In the genomic region with DNA sequence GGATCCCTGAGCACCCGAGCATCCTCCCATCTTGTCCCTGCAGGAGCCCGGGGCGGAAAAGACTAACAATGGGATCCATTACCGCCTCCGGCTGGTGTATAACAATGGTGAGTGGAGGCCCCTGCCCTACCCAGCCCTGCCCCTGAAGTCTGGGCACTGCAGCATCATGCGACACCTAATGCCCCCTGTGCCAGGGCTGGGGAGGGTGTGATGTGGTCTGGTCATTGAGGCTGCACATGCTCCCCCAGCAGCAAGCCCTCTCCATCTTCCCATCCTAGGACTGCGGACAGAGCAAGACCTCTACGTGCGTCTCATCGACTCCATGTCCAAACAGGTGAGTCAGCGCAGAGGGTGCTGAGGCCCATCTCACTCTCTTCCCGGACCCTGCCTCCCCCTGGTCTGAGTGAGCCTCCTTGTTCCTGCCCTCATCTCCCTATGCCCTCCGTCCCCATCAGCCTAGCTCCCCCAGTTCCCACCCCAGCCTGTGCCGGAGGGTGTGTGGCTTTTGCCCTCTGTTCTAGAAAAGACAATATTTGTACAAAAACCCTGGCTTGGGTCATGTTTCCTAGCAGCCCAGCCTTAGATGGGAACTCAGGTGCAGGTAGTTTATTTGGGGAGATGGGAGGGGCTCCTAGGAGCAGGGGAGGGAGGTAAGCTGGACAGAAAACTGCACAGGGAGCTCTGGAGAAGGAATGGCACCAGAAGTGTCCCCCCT, we compare ENCODE assay signal across 16 cellular contexts. TPM values are rescaled to one million over a fixed set of nuclear protein-coding genes. Genes with fewer than 3 reads are reported as not detected.
DNase-seq lines count a peak whose midpoint lies in the region; ATAC-seq and TF ChIP-seq lines count a peak whose summit lies in the region.
"Had no signal": no experiment of that assay in that cellular context is flagged by ENCODE, and none has a peak within 500 bp of the region (broad histone marks: within the 10 kb centered on the region; RNA-seq: fewer than 3 reads in every experiment).

No MANE protein-coding gene starts in this region.

- H3K27me3 ChIP-seq in IMR-90 (ENCODE audit: control insufficient read depth, insufficient read depth, low read length) (peaks cover 36% of the 10 kb centered on the region), iPS-15b (ENCODE audit: control insufficient read depth, insufficient read depth, low read length) (peaks cover 62% of the 10 kb centered on the region), spleen (replicated peaks in 1 of 7) (peaks cover 0 to 36% (median 0%) of the 10 kb centered on the region in 7 donors)

- intact Hi-C loops in activated CD4-positive, alpha-beta T cell treated with anti-CD3 and anti-CD28 coated beads, Interleukin-2, amount 10 ng/mL, durations not matched to agents 24 days and 14 days (cut with micrococcal nuclease), result no loop called here
- intact Hi-C loops in IMR-90 (cut with micrococcal nuclease) (no loop called here), spleen (cut with DNase I; ENCODE audit: low total_unique reads) (no loop called here), Calu3 (cut with micrococcal nuclease; ENCODE audit: unreplicated experiment) (no loop called here)

- H2BK5ac ChIP-seq in IMR-90 (ENCODE audit: low read depth, low read length, poor library complexity, severe bottlenecking), result no peak overlapping the region

- H3K36me3 ChIP-seq in IMR-90 (ENCODE audit: control insufficient read depth, insufficient read depth, low read length), result no peaks in the 10 kb centered on the region
- no peaks in the 10 kb centered on the region for H3K36me3 ChIP-seq in iPS-15b (ENCODE audit: control insufficient read depth, insufficient read depth, low read length)
- H3K36me3 ChIP-seq in spleen, result no peaks in the 10 kb centered on the region

- in situ Hi-C loops in IMR-90 (cut with MboI; ENCODE audit: low sequenced_read_pairs), result no loop called here

- peaks cover 14% of the 10 kb centered on the region for H3K4me1 Mint-ChIP-seq in activated CD4-positive, alpha-beta T cell treated with anti-CD3 and anti-CD28 coated beads, Interleukin-2, amount 10 ng/mL, durations not matched to agents 24 days and 14 days
- peaks cover 14% of the 10 kb centered on the region for H3K4me1 Mint-ChIP-seq in activated CD4-positive, alpha-beta memory T cell treated with anti-CD3 and anti-CD28 coated beads, Interleukin-2, amount 10 ng/mL, durations not matched to agents 7 days and 5 days
- H3K4me1 Mint-ChIP-seq in Calu3 (ENCODE audit: low read depth, unreplicated experiment), result no peaks in the 10 kb centered on the region

- no peak overlapping the region for H4K8ac ChIP-seq in IMR-90 (ENCODE audit: low read depth in 2 of 2, low read length in 2 of 2)

- no peak overlapping the region for H3K18ac ChIP-seq in IMR-90 (ENCODE audit: low read depth, low read length)

- peak overlapping the region; percentile 24 for H3K27ac Mint-ChIP-seq in activated CD4-positive, alpha-beta T cell treated with anti-CD3 and anti-CD28 coated beads, Interleukin-2, amount 10 ng/mL, durations not matched to agents 24 days and 14 days
- H3K27ac Mint-ChIP-seq in activated CD4-positive, alpha-beta memory T cell treated with anti-CD3 and anti-CD28 coated beads, Interleukin-2, amount 10 ng/mL, durations not matched to agents 7 days and 5 days, result no peak overlapping the region
- no peak overlapping the region for H3K27ac Mint-ChIP-seq in Calu3 (ENCODE audit: unreplicated experiment)

- TF ChIP-seq CTCF in IMR-90 (conservative IDR thresholded peaks at IDR 0.05; ENCODE audit: low read depth, low read length) (no peak), spleen (IDR thresholded peaks at IDR 0.05 in 8 of 11, conservative IDR thresholded peaks at IDR 0.05 in 3 of 11) (no peak), Calu3 (IDR thresholded peaks at IDR 0.05; ENCODE audit: unreplicated experiment) (no peak)

- no peak overlapping the region for H3K14ac ChIP-seq in IMR-90 (replicated peaks; ENCODE audit: low read depth, low read length)

- POLR2A ChIA-PET in IMR-90 (lab: Charles Lee; ENCODE audit: unreplicated experiment), result no interaction called here
- POLR2A ChIA-PET in activated CD4-positive, alpha-beta memory T cell treated with anti-CD3 and anti-CD28 coated beads, Interleukin-2, amount 10 ng/mL, durations not matched to agents 7 days and 5 days (lab: Charles Lee), result no interaction called here

- no peaks in the 10 kb centered on the region for H3K9me3 Mint-ChIP-seq in activated CD4-positive, alpha-beta T cell treated with anti-CD3 and anti-CD28 coated beads, Interleukin-2, amount 10 ng/mL, durations not matched to agents 24 days and 14 days
- H3K9me3 Mint-ChIP-seq in activated CD4-positive, alpha-beta memory T cell treated with anti-CD3 and anti-CD28 coated beads, Interleukin-2, amount 10 ng/mL, durations not matched to agents 7 days and 5 days, result no peaks in the 10 kb centered on the region
- H3K9me3 Mint-ChIP-seq in Calu3 (ENCODE audit: low read depth, unreplicated experiment), result no peaks in the 10 kb centered on the region

- no peak overlapping the region for H3K9ac ChIP-seq in IMR-90 (ENCODE audit: low read depth, low read length)
- no peak overlapping the region for H3K9ac ChIP-seq in iPS-15b (ENCODE audit: low read depth, low read length)

- H2AFZ ChIP-seq in IMR-90 (replicated peaks; ENCODE audit: low read length, poor library complexity), result peak overlapping the region; percentile 41

- H3K4me1 ChIP-seq in IMR-90 (ENCODE audit: control insufficient read depth, insufficient read depth, low read length) (no peaks in the 10 kb centered on the region), iPS-15b (ENCODE audit: control insufficient read depth, insufficient read depth, low read length) (peaks cover 29% of the 10 kb centered on the region), spleen (no peaks in the 10 kb centered on the region)

- H3K27ac ChIP-seq in IMR-90 (ENCODE audit: insufficient read depth, low read length) (no peak overlapping the region), spleen (no peak overlapping the region)
- H3K27ac ChIP-seq: C4-2B had no signal

- H3K9me1 ChIP-seq in IMR-90 (ENCODE audit: insufficient read depth, low read length), result no peaks in the 10 kb centered on the region

- dilution Hi-C loops in IMR-90 (cut with HindIII; ENCODE audit: low sequenced_read_pairs, unreplicated experiment), result no loop called here

- no peak overlapping the region for H3K4me3 Mint-ChIP-seq in activated CD4-positive, alpha-beta T cell treated with anti-CD3 and anti-CD28 coated beads, Interleukin-2, amount 10 ng/mL, durations not matched to agents 24 days and 14 days
- H3K4me3 Mint-ChIP-seq in activated CD4-positive, alpha-beta memory T cell treated with anti-CD3 and anti-CD28 coated beads, Interleukin-2, amount 10 ng/mL, durations not matched to agents 7 days and 5 days, result no peak overlapping the region
- no peak overlapping the region for H3K4me3 Mint-ChIP-seq in Calu3 (ENCODE audit: low read depth, unreplicated experiment)

- H4K20me1 ChIP-seq in IMR-90 (ENCODE audit: insufficient read depth, low read length), result no peaks in the 10 kb centered on the region

- no peak for TF ChIP-seq POLR2A in IMR-90 (IDR thresholded peaks at IDR 0.05; ENCODE audit: low read depth, low read length)
- no peak for TF ChIP-seq POLR2A in spleen (IDR thresholded peaks at IDR 0.05)

- no peaks in the 10 kb centered on the region for H3K79me1 ChIP-seq in IMR-90 (ENCODE audit: low read depth in 1 of 2, low read length in 2 of 2)

- H2AK9ac ChIP-seq in IMR-90 (replicated peaks; ENCODE audit: low read depth, low read length, poor library complexity), result no peak overlapping the region

- no peaks in the 10 kb centered on the region for H3K27me3 Mint-ChIP-seq in activated CD4-positive, alpha-beta T cell treated with anti-CD3 and anti-CD28 coated beads, Interleukin-2, amount 10 ng/mL, durations not matched to agents 24 days and 14 days
- H3K27me3 Mint-ChIP-seq in activated CD4-positive, alpha-beta memory T cell treated with anti-CD3 and anti-CD28 coated beads, Interleukin-2, amount 10 ng/mL, durations not matched to agents 7 days and 5 days, result no peaks in the 10 kb centered on the region
- peaks cover 39% of the 10 kb centered on the region for H3K27me3 Mint-ChIP-seq in Calu3 (ENCODE audit: unreplicated experiment)

- BruUV-seq in IMR-90 (replicated peaks; lab: Mats Ljungman, UMichigan) (no TSS peak), Calu3 (replicated peaks; lab: Mats Ljungman, UMichigan) (no TSS peak)

- no peak overlapping the region for H4K91ac ChIP-seq in IMR-90 (ENCODE audit: insufficient read depth, low read depth, low read length)

- 88% methylated on average over 5 of the region's 14 CpGs; no CpG with 5 or more reads in 1 of the 2 experiments for WGBS in IMR-90 (ENCODE audit: extremely low coverage in 2 of 2, insufficient read length in 1 of 2), 2 experiments
- 90 to 97% (median 94%) methylated on average over 14 of the region's 14 CpGs for WGBS in spleen, 5 donors

- DNase-seq in activated CD4-positive, alpha-beta T cell treated with anti-CD3 and anti-CD28 coated beads, Interleukin-2, amount 10 ng/mL, durations not matched to agents 24 days and 14 days, result peak; percentile 50
- DNase-seq in activated CD4-positive, alpha-beta T cell treated with anti-CD3 and anti-CD28 coated beads, Interleukin-2, amount 50 U/mL, for 4 hours, result no peak
- DNase-seq in IMR-90 (no peak), spleen (peak; percentile 37), Calu3 (no peak)
- no peak for DNase-seq in activated CD4-positive, alpha-beta memory T cell treated with anti-CD3 and anti-CD28 coated beads, Interleukin-2, amount 10 ng/mL, durations not matched to agents 7 days and 5 days
- no peak for DNase-seq in activated naive CD4-positive, alpha-beta T cell treated with Interleukin-2 at 50 U/mL for 16 hours
- DNase-seq: COR-L47, KBM-7, NCI-H1048, NCI-H146, NCI-H345, NCI-H526 treated with DMSO at 0.1 percent for 48 hours, PC-3 had no signal

- TF ChIP-seq RAD21 in IMR-90 (IDR thresholded peaks at IDR 0.05; ENCODE audit: low read length), result no peak

- no peak overlapping the region for H2AK5ac ChIP-seq in IMR-90 (ENCODE audit: low read depth, low read length)

- H3K56ac ChIP-seq in IMR-90 (ENCODE audit: extremely low read depth, insufficient read depth, low read length), result no peak overlapping the region

- H2BK15ac ChIP-seq in IMR-90 (ENCODE audit: low read depth, low read length), result no peak overlapping the region

- H2BK120ac ChIP-seq in IMR-90 (ENCODE audit: low read depth, low read length), result no peak overlapping the region

- no peak overlapping the region for H3K4ac ChIP-seq in IMR-90 (ENCODE audit: low read depth, low read length)

- ATAC-seq in IMR-90 (ENCODE audit: low read depth), result no peak
- ATAC-seq: PC-3 had no signal

- no peak overlapping the region for H3K23ac ChIP-seq in IMR-90 (ENCODE audit: low read depth, low read length)

- H3K4me3 ChIP-seq in IMR-90 (ENCODE audit: insufficient read depth, low read depth, low read length) (no peak overlapping the region), iPS-15b (ENCODE audit: low read depth, low read length) (peak overlapping the region; percentile 18), spleen (no peak overlapping the region)

- no peaks in the 10 kb centered on the region for H3K36me3 Mint-ChIP-seq in activated CD4-positive, alpha-beta T cell treated with anti-CD3 and anti-CD28 coated beads, Interleukin-2, amount 10 ng/mL, durations not matched to agents 24 days and 14 days (ENCODE audit: low read depth)
- no peaks in the 10 kb centered on the region for H3K36me3 Mint-ChIP-seq in activated CD4-positive, alpha-beta memory T cell treated with anti-CD3 and anti-CD28 coated beads, Interleukin-2, amount 10 ng/mL, durations not matched to agents 7 days and 5 days (ENCODE audit: low read depth)
- no peaks in the 10 kb centered on the region for H3K36me3 Mint-ChIP-seq in Calu3 (ENCODE audit: insufficient read depth, unreplicated experiment)

- CTCF ChIA-PET in IMR-90 (lab: Yijun Ruan, JAX) (no interaction called here), Calu3 (lab: Charles Lee) (no interaction called here)
- CTCF ChIA-PET in activated CD4-positive, alpha-beta memory T cell treated with anti-CD3 and anti-CD28 coated beads, Interleukin-2, amount 10 ng/mL, durations not matched to agents 7 days and 5 days (lab: Charles Lee), result interaction anchor here (1.0 kb wide), 1 partner anchor 19 kb away, joined by 4 read pairs; no protein-coding TSS in a partner anchor

- no peak overlapping the region for H4K5ac ChIP-seq in IMR-90 (ENCODE audit: low read depth, low read length)

- H3K9me3 ChIP-seq in IMR-90 (ENCODE audit: control insufficient read depth, insufficient read depth, low read length) (no peaks in the 10 kb centered on the region), iPS-15b (ENCODE audit: control insufficient read depth, insufficient read depth, low read length) (no peaks in the 10 kb centered on the region), spleen (no peaks in the 10 kb centered on the region)

- H2BK20ac ChIP-seq in IMR-90 (ENCODE audit: low read depth, low read length), result no peak overlapping the region

- H3K4me2 ChIP-seq in IMR-90 (ENCODE audit: low read depth, low read length), result no peak overlapping the region

RNA-seq across cellular contexts. Expression of a gene that starts 13.5 kb away (rescaled TPM):
- total RNA-seq in activated CD4-positive, alpha-beta T cell treated with anti-CD3 and anti-CD28 coated beads, Interleukin-2, amount 10 ng/mL, durations not matched to agents 24 days and 14 days, result 7.3 and 7.6 TPM in 2 replicates
- total RNA-seq in IMR-90 (2012; rRNA removed) (under 0.01 and 0.18 TPM in 2 replicates), spleen (10 to 100 TPM in 2 of 7 donors, 1 to 10 TPM in 5; 3.9 to 19.2 (median 6.9) TPM), Calu3 (2022) (4.3 and 6.6 TPM in 2 replicates)
- polyA plus RNA-seq in IMR-90 (2012; rRNA removed) (1.0 and 1.1 TPM in 2 replicates), spleen (1 to 10 TPM; 2.5 to 4.8 (median 4.8) TPM)
- polyA plus RNA-seq in IMR-90 (2012; cell fraction: cytosol; rRNA removed), result 0.50 and 1.1 TPM in 2 replicates
- 5.7 and 8.7 TPM in 2 replicates for polyA plus RNA-seq in IMR-90 (2012; cell fraction: nucleus; rRNA removed; ENCODE audit: low replicate concordance)
- 1 to 10 TPM; 2.7 to 2.9 TPM for total RNA-seq in activated CD4-positive, alpha-beta memory T cell treated with anti-CD3 and anti-CD28 coated beads, Interleukin-2, amount 10 ng/mL, durations not matched to agents 7 days and 5 days

RNA-seq across cellular contexts. Expression of a gene that starts 42.1 kb away (rescaled TPM):
- total RNA-seq in activated CD4-positive, alpha-beta T cell treated with anti-CD3 and anti-CD28 coated beads, Interleukin-2, amount 10 ng/mL, durations not matched to agents 24 days and 14 days, result 121 and 127 TPM in 2 replicates
- total RNA-seq in IMR-90 (2012; rRNA removed), result 160 and 165 TPM in 2 replicates
- polyA plus RNA-seq in IMR-90 (2012; rRNA removed), result 146 and 151 TPM in 2 replicates
- polyA plus RNA-seq in IMR-90 (2012; cell fraction: cytosol; rRNA removed), result 97.1 and 105 TPM in 2 replicates
- 365 and 494 TPM in 2 replicates for polyA plus RNA-seq in IMR-90 (2012; cell fraction: nucleus; rRNA removed; ENCODE audit: low replicate concordance)
- 100 to 1,000 TPM in 3 of 7 donors, 10 to 100 TPM in 4; 72.7 to 105 (median 85.0) TPM for total RNA-seq in spleen
- 10 to 100 TPM; 59.4 to 87.8 (median 78.1) TPM for polyA plus RNA-seq in spleen
- 10 to 100 TPM; 78.8 to 82.2 TPM for total RNA-seq in activated CD4-positive, alpha-beta memory T cell treated with anti-CD3 and anti-CD28 coated beads, Interleukin-2, amount 10 ng/mL, durations not matched to agents 7 days and 5 days
- total RNA-seq in Calu3 (2022), result 73.6 and 74.8 TPM in 2 replicates

RNA-seq across cellular contexts. Expression of a gene that starts 53.7 kb away (rescaled TPM):
- total RNA-seq in activated CD4-positive, alpha-beta T cell treated with anti-CD3 and anti-CD28 coated beads, Interleukin-2, amount 10 ng/mL, durations not matched to agents 24 days and 14 days, result 884 and 899 TPM in 2 replicates
- total RNA-seq in IMR-90 (2012; rRNA removed), result 170 and 231 TPM in 2 replicates
- polyA plus RNA-seq in IMR-90 (2012; rRNA removed), result 164 and 189 TPM in 2 replicates
- 49.1 and 88.8 TPM in 2 replicates for polyA plus RNA-seq in IMR-90 (2012; cell fraction: cytosol; rRNA removed)
- 348 and 483 TPM in 2 replicates for polyA plus RNA-seq in IMR-90 (2012; cell fraction: nucleus; rRNA removed; ENCODE audit: low replicate concordance)
- total RNA-seq in spleen, result 100 to 1,000 TPM in 6 of 7 donors, 10 to 100 TPM in 1; 82.1 to 183 (median 127) TPM
- 100 to 1,000 TPM; 151 to 208 (median 182) TPM for polyA plus RNA-seq in spleen
- 100 to 1,000 TPM; 285 to 302 TPM for total RNA-seq in activated CD4-positive, alpha-beta memory T cell treated with anti-CD3 and anti-CD28 coated beads, Interleukin-2, amount 10 ng/mL, durations not matched to agents 7 days and 5 days
- total RNA-seq in Calu3 (2022), result 303 and 310 TPM in 2 replicates

Comparison
In these comparisons a context has a peak if more than half of its experiments do, and no peak if none do; other contexts are left out.
1. DNase-seq: peak in activated CD4-positive, alpha-beta T cell treated with anti-CD3 and anti-CD28 coated beads, Interleukin-2, amount 10 ng/mL, durations not matched to agents 24 days and 14 days (single experiment) and spleen (single experiment); none in activated CD4-positive, alpha-beta T cell treated with anti-CD3 and anti-CD28 coated beads, Interleukin-2, amount 50 U/mL, for 4 hours (0 of 2), IMR-90 (single experiment), activated CD4-positive, alpha-beta memory T cell treated with anti-CD3 and anti-CD28 coated beads, Interleukin-2, amount 10 ng/mL, durations not matched to agents 7 days and 5 days (single experiment), activated naive CD4-positive, alpha-beta T cell treated with Interleukin-2 at 50 U/mL for 16 hours (single experiment) and Calu3 (single experiment).